11 cellular contexts compared by ENCODE assay signal in genomic region chr14:97219356-97220017, GRCh38.
A peak's percentile ranks its signal among the peaks of the same experiment; 100 is the strongest.
DNase-seq lines count a peak whose midpoint lies in the region; ATAC-seq and TF ChIP-seq lines count a peak whose summit lies in the region.
"Had no signal": no experiment of that assay in that cellular context is flagged by ENCODE, and none has a peak within 500 bp of the region (broad histone marks: within the 10 kb centered on the region; RNA-seq: fewer than 3 reads in every experiment).

No MANE protein-coding gene starts in this region.

- H3K4me3 ChIP-seq in DND-41 (ENCODE audit: low read depth in 1 of 2, low read length in 2 of 2) (peak overlapping the region; percentile 18 to 59; a peak in 3 of 4 replicates), ectodermal cell (ENCODE audit: insufficient read depth, low read depth, low read length) (peak overlapping the region; percentile 51), neural progenitor cell (peak overlapping the region; percentile 56)

- DNase-seq in DND-41 (peak; percentile 56), neural progenitor cell (ENCODE audit: low spot score) (no peak), NCI-H187 (lab: John Stamatoyannopoulos, UW) (no peak), midbrain (lab: John Stamatoyannopoulos, UW) (no peak), cerebellar cortex (ENCODE audit: low spot score) (no peak)
- peak; percentile 10 for DNase-seq in T-helper 2 cell treated with Interferon-gamma antibody and Interleukin-4, amounts not matched to agents 5 μg/mL and 100 μg/mL, for 36 hours (ENCODE audit: low spot score)

- H3K4me1 ChIP-seq in DND-41 (ENCODE audit: insufficient read depth, low read length): peaks cover 41% of the 10 kb centered on the region
- peaks cover 6% of the 10 kb centered on the region for H3K4me1 ChIP-seq in ectodermal cell (ENCODE audit: control insufficient read depth, insufficient read depth, low read length)
- peaks cover 13% of the 10 kb centered on the region for H3K4me1 ChIP-seq in neural progenitor cell

- H3K79me2 ChIP-seq in DND-41 (ENCODE audit: insufficient read depth, low read length) (no peaks in the 10 kb centered on the region), neural progenitor cell (ENCODE audit: low read depth) (no peaks in the 10 kb centered on the region)

- H3K36me3 Mint-ChIP-seq in T-helper 2 cell treated with Interferon-gamma antibody and Interleukin-4, amounts not matched to agents 5 μg/mL and 100 μg/mL, for 36 hours (ENCODE audit: low read depth): no peaks in the 10 kb centered on the region
- no peaks in the 10 kb centered on the region for H3K36me3 Mint-ChIP-seq in neural progenitor cell

- peak overlapping the region; percentile 88 for H3K4me3 Mint-ChIP-seq in T-helper 2 cell treated with Interferon-gamma antibody and Interleukin-4, amounts not matched to agents 5 μg/mL and 100 μg/mL, for 36 hours
- H3K4me3 Mint-ChIP-seq in neural progenitor cell: peak overlapping the region; percentile 78

- H3K9ac ChIP-seq in DND-41 (ENCODE audit: low read depth, low read length) (peak overlapping the region; percentile 67), neural progenitor cell (no peak overlapping the region)
- H3K9ac ChIP-seq: KMS-11 had no signal

- peak overlapping the region; percentile 86 for H3K27ac Mint-ChIP-seq in T-helper 2 cell treated with Interferon-gamma antibody and Interleukin-4, amounts not matched to agents 5 μg/mL and 100 μg/mL, for 36 hours
- no peak overlapping the region for H3K27ac Mint-ChIP-seq in neural progenitor cell

- H3K4me1 Mint-ChIP-seq in T-helper 2 cell treated with Interferon-gamma antibody and Interleukin-4, amounts not matched to agents 5 μg/mL and 100 μg/mL, for 36 hours (ENCODE audit: low read depth): peaks cover 27% of the 10 kb centered on the region
- H3K4me1 Mint-ChIP-seq in neural progenitor cell: peaks cover 19% of the 10 kb centered on the region

- 31 to 33% methylated on average over 35 of the region's 35 CpGs for WGBS in ectodermal cell, 2 experiments

- peak overlapping the region; percentile 74 for H3K27ac ChIP-seq in DND-41 (ENCODE audit: low read length)
- no peak overlapping the region for H3K27ac ChIP-seq in ectodermal cell (ENCODE audit: insufficient read depth, low read depth, low read length, poor library complexity, severe bottlenecking)
- H3K27ac ChIP-seq in neural progenitor cell: no peak overlapping the region
- H3K27ac ChIP-seq: KMS-11, tibial nerve had no signal

- H3K36me3 ChIP-seq in DND-41 (ENCODE audit: insufficient read depth, low read length) (no peaks in the 10 kb centered on the region), ectodermal cell (ENCODE audit: control insufficient read depth, insufficient read depth, low read length) (no peaks in the 10 kb centered on the region), neural progenitor cell (no peaks in the 10 kb centered on the region)
- H3K36me3 ChIP-seq: tibial nerve had no signal

- peaks cover 51% of the 10 kb centered on the region for H3K27me3 Mint-ChIP-seq in T-helper 2 cell treated with Interferon-gamma antibody and Interleukin-4, amounts not matched to agents 5 μg/mL and 100 μg/mL, for 36 hours (ENCODE audit: low read depth)
- H3K27me3 Mint-ChIP-seq in neural progenitor cell (ENCODE audit: insufficient read depth, low read depth): peaks cover 15% of the 10 kb centered on the region

- H2AFZ ChIP-seq in DND-41 (ENCODE audit: low read depth, low read length): peak overlapping the region; percentile 86
- H2AFZ ChIP-seq in neural progenitor cell (replicated peaks): peak overlapping the region; percentile 99

- H3K27me3 ChIP-seq in DND-41 (ENCODE audit: insufficient read depth, low read length, poor library complexity): no peaks in the 10 kb centered on the region
- H3K27me3 ChIP-seq in ectodermal cell (ENCODE audit: control insufficient read depth, insufficient read depth, low read length, poor library complexity, severe bottlenecking): peaks cover 27% of the 10 kb centered on the region
- peaks cover 42% of the 10 kb centered on the region for H3K27me3 ChIP-seq in neural progenitor cell

- TF ChIP-seq CTCF in DND-41 (IDR thresholded peaks at IDR 0.05; ENCODE audit: borderline replicate concordance, extremely low read depth, low read length, poor library complexity, severe bottlenecking) (no peak), neural progenitor cell (IDR thresholded peaks at IDR 0.05) (no peak)

- no peaks in the 10 kb centered on the region for H3K9me3 Mint-ChIP-seq in T-helper 2 cell treated with Interferon-gamma antibody and Interleukin-4, amounts not matched to agents 5 μg/mL and 100 μg/mL, for 36 hours
- H3K9me3 Mint-ChIP-seq in neural progenitor cell: peaks cover 2% of the 10 kb centered on the region

- peak overlapping the region; percentile 87 for H3K4me2 ChIP-seq in DND-41 (ENCODE audit: insufficient read depth, low read length)
- peak overlapping the region; percentile 88 for H3K4me2 ChIP-seq in neural progenitor cell
- H3K4me2 ChIP-seq: KMS-11 had no signal

- H4K20me1 ChIP-seq in DND-41 (ENCODE audit: insufficient read depth, low read length) (no peaks in the 10 kb centered on the region), neural progenitor cell (ENCODE audit: low read depth) (no peaks in the 10 kb centered on the region)

- peak; percentile 71 for ATAC-seq in DND-41 (ENCODE audit: insufficient read depth, low read depth)
- ATAC-seq in HG02623 (IDR thresholded peaks at IDR 0.05; ENCODE audit: unreplicated experiment): no peak
- ATAC-seq: HCT116 had no signal

- H3K9me3 ChIP-seq in DND-41 (ENCODE audit: insufficient read depth, low read length, severe bottlenecking) (no peaks in the 10 kb centered on the region), ectodermal cell (ENCODE audit: control insufficient read depth, low read length) (no peaks in the 10 kb centered on the region), neural progenitor cell (ENCODE audit: low read depth) (no peaks in the 10 kb centered on the region)
- H3K9me3 ChIP-seq: tibial nerve had no signal

- peaks cover 11% of the 10 kb centered on the region for H3F3A ChIP-seq in neural progenitor cell (ENCODE audit: low read depth)

Comparison
In these comparisons a context has a peak if more than half of its experiments do, and no peak if none do; other contexts are left out.
1. DNase-seq: peak in DND-41 (single experiment) and T-helper 2 cell treated with Interferon-gamma antibody and Interleukin-4, amounts not matched to agents 5 μg/mL and 100 μg/mL, for 36 hours (single experiment); none in neural progenitor cell (single experiment), NCI-H187 (0 of 2), midbrain (single experiment) and cerebellar cortex (single experiment).
2. Peak in every context shown above with its lines, with median percentiles within 50 percentile points of each other: H3K4me3 ChIP-seq.